8 cellular contexts compared by ENCODE assay signal in genomic region chr16:3718019-3718391, GRCh38. TPM values are rescaled to one million over a fixed set of nuclear protein-coding genes. Genes with fewer than 3 reads are reported as not detected.
DNase-seq lines count a peak whose midpoint lies in the region; ATAC-seq and TF ChIP-seq lines count a peak whose summit lies in the region.

No MANE protein-coding gene starts in this region.

- peak overlapping the region; percentile 78 to 95 (median 86) for H3K9ac ChIP-seq in skeletal muscle tissue (ENCODE audit: low read depth in 1 of 3, low read length in 3 of 3)

- ATAC-seq in HG03457 (IDR thresholded peaks at IDR 0.05; ENCODE audit: unreplicated experiment): no peak

- DNase-seq in HAP-1 (ENCODE audit: low spot score in 2 of 2) (no peak), foreskin fibroblast (no peak), NCI-H2107 treated with DMSO at 0.1 percent for 48 hours (lab: John Stamatoyannopoulos, UW; ENCODE audit: unreplicated experiment) (no peak), T1000 (lab: John Stamatoyannopoulos, UW) (no peak)
- no peak for DNase-seq in activated effector memory CD4-positive, alpha-beta T cell treated with Interleukin-2 at 50 U/mL for 16 hours

- H3K9me3 ChIP-seq in HAP-1 (no peaks in the 10 kb centered on the region; the same call in 1 of the 2 replicates), skeletal muscle tissue (ENCODE audit: control insufficient read depth in 3 of 3, low read length in 3 of 3) (no peaks in the 10 kb centered on the region)

- TF ChIP-seq CTCF in VCaP (conservative IDR thresholded peaks at IDR 0.05) (no peak), foreskin fibroblast (IDR thresholded peaks at IDR 0.05; ENCODE audit: low read depth, low read length) (no peak)

- in situ Hi-C loops in HAP-1 (cut with MboI; ENCODE audit: low sequenced_read_pairs): no loop called here

- peak overlapping the region; percentile 97 for H3K4me3 ChIP-seq in HAP-1
- H3K4me3 ChIP-seq in foreskin fibroblast (ENCODE audit: low read depth in 1 of 2, low read length in 2 of 2): peak overlapping the region; percentile 86 to 99
- peak overlapping the region; percentile 77 to 96 (median 95) for H3K4me3 ChIP-seq in skeletal muscle tissue (ENCODE audit: low read length in 3 of 3)

- H3K27me3 ChIP-seq in HAP-1 (ENCODE audit: low read depth) (no peaks in the 10 kb centered on the region), skeletal muscle tissue (ENCODE audit: control insufficient read depth in 3 of 3, insufficient read depth in 3 of 3, low read length in 3 of 3) (no peaks in the 10 kb centered on the region)

- H3K36me3 ChIP-seq in HAP-1 (replicated peaks) (peaks cover 25% of the 10 kb centered on the region), skeletal muscle tissue (ENCODE audit: control insufficient read depth in 3 of 3, insufficient read depth in 3 of 3, low read length in 3 of 3) (peaks cover 3 to 9% (median 7%) of the 10 kb centered on the region in 3 donors)

- H3K27ac ChIP-seq in VCaP (peak overlapping the region; percentile 79), skeletal muscle tissue (ENCODE audit: low read depth, low read length) (peak overlapping the region; percentile 94)

- H3K4me1 ChIP-seq in HAP-1 (peaks cover 12% of the 10 kb centered on the region), skeletal muscle tissue (ENCODE audit: control insufficient read depth in 3 of 3, insufficient read depth in 3 of 3, low read length in 3 of 3) (peaks cover 11 to 34% (median 21%) of the 10 kb centered on the region in 3 donors)

RNA-seq across cellular contexts. Expression of gene TRAP1, which starts 0.7 kb away (rescaled TPM):
- 115 TPM for total RNA-seq in skeletal muscle tissue
